18 cellular contexts compared by ENCODE assay signal in the genomic region with DNA sequence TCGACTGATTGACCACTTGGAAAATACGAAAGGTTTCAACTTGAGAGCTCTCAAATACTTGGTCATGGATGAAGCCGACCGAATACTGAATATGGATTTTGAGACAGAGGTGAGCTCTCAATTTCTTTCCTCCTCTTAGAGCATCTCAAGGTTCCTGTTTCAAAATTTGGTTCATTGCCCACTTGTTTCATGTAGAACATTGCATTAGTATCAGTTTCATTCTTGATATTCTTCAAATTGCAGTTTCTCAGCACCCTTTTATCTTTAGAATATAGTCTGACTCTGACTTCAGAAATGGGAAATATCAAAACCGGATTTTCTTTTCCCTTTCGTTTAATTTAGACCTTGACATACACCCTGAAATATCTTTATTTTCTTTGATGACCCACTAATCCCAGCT. TPM values are rescaled to one million over a fixed set of nuclear protein-coding genes. Genes with fewer than 3 reads are reported as not detected.
DNase-seq lines count a peak whose midpoint lies in the region; ATAC-seq and TF ChIP-seq lines count a peak whose summit lies in the region.
"Had no signal": no experiment of that assay in that cellular context is flagged by ENCODE, and none has a peak within 500 bp of the region (broad histone marks: within the 10 kb centered on the region; RNA-seq: fewer than 3 reads in every experiment).

No MANE protein-coding gene starts in this region.

- no peaks in the 10 kb centered on the region for H3K27me3 Mint-ChIP-seq in chondrocyte (ENCODE audit: low read depth)
- no peaks in the 10 kb centered on the region for H3K27me3 Mint-ChIP-seq in natural killer cell treated with Interleukin-12 subunit alpha and Interleukin-12 subunit beta and Interleukin-15 and Interleukin-18, amount 100 ng/mL, for 72 hours
- H3K27me3 Mint-ChIP-seq: central memory CD8-positive, alpha-beta T cell had no signal

- peaks cover 45% of the 10 kb centered on the region for H3K36me3 ChIP-seq in Panc1 (ENCODE audit: control insufficient read depth, insufficient read depth, low read length)

- CTCF ChIA-PET in Panc1 (lab: Charles Lee) = no interaction called here

- ATAC-seq in GM19463 (IDR thresholded peaks at IDR 0.05; ENCODE audit: unreplicated experiment) = peak; percentile 52
- peak; percentile 73 for ATAC-seq in HG02884 (IDR thresholded peaks at IDR 0.05; ENCODE audit: unreplicated experiment)
- ATAC-seq in Panc1 = no peak
- no peak for ATAC-seq in natural killer cell treated with Interleukin-12 subunit alpha and Interleukin-12 subunit beta and Interleukin-15 and Interleukin-18, amount 100 ng/mL, for 72 hours

- DNase-seq in GM13977 (ENCODE audit: low spot score) = peak; percentile 64
- DNase-seq in Panc1 (ENCODE audit: low read depth, low spot score) = no peak
- no peak for DNase-seq in chondrocyte (ENCODE audit: low spot score)
- DNase-seq in SIG-M5 (lab: John Stamatoyannopoulos, UW) = no peak
- DNase-seq in effector CD4-positive, alpha-beta T cell = no peak
- no peak for DNase-seq in natural killer cell treated with Interleukin-12 subunit alpha and Interleukin-12 subunit beta and Interleukin-15 and Interleukin-18, amount 100 ng/mL, for 72 hours (ENCODE audit: low spot score)
- DNase-seq: activated CD4-positive, alpha-beta T cell treated with anti-CD3 and anti-CD28 coated beads, Interleukin-2, amount 50 U/mL, for 48 hours; activated naive CD4-positive, alpha-beta T cell; AML-193; NCI-H345; Peyer's patch; stimulated activated CD4-positive, alpha-beta T cell treated with anti-CD3 and anti-CD28 coated beads, Interleukin-2, amount 100 ng/mL, for 24 hours; stimulated activated naive CD4-positive, alpha-beta T cell; T-helper 9 cell had no signal

- peaks cover 43% of the 10 kb centered on the region for H3K4me1 Mint-ChIP-seq in chondrocyte (ENCODE audit: low read depth)
- peaks cover 7 to 21% of the 10 kb centered on the region in 2 donors for H3K4me1 Mint-ChIP-seq in natural killer cell treated with Interleukin-12 subunit alpha and Interleukin-12 subunit beta and Interleukin-15 and Interleukin-18, amount 100 ng/mL, for 72 hours (ENCODE audit: low read depth in 2 of 2)

- no peak overlapping the region for H3K4me3 Mint-ChIP-seq in chondrocyte (ENCODE audit: unreplicated experiment)
- no peak overlapping the region for H3K4me3 Mint-ChIP-seq in natural killer cell treated with Interleukin-12 subunit alpha and Interleukin-12 subunit beta and Interleukin-15 and Interleukin-18, amount 100 ng/mL, for 72 hours
- H3K4me3 Mint-ChIP-seq: central memory CD8-positive, alpha-beta T cell had no signal

- intact Hi-C loops in Panc1 (cut with micrococcal nuclease; ENCODE audit: unreplicated experiment) = no loop called here

- H3K9me3 Mint-ChIP-seq in chondrocyte (ENCODE audit: low read depth) = no peaks in the 10 kb centered on the region
- H3K9me3 Mint-ChIP-seq in natural killer cell treated with Interleukin-12 subunit alpha and Interleukin-12 subunit beta and Interleukin-15 and Interleukin-18, amount 100 ng/mL, for 72 hours = no peaks in the 10 kb centered on the region
- H3K9me3 Mint-ChIP-seq: central memory CD8-positive, alpha-beta T cell had no signal

- BruUV-seq in Panc1 (replicated peaks; lab: Mats Ljungman, UMichigan) = TSS peak; percentile 1

- H3K27ac ChIP-seq in Panc1 (ENCODE audit: low read length) = peak overlapping the region; percentile 99
- H3K27ac ChIP-seq: Peyer's patch, prostate gland had no signal

- peaks cover 36% of the 10 kb centered on the region for H3K36me3 Mint-ChIP-seq in chondrocyte (ENCODE audit: low read depth)
- H3K36me3 Mint-ChIP-seq in natural killer cell treated with Interleukin-12 subunit alpha and Interleukin-12 subunit beta and Interleukin-15 and Interleukin-18, amount 100 ng/mL, for 72 hours = peaks cover 26% of the 10 kb centered on the region

- TF ChIP-seq CTCF in GM13977 (IDR thresholded peaks at IDR 0.05; ENCODE audit: extremely low read depth, insufficient read depth, missing control alignments) (no peak), Panc1 (IDR thresholded peaks at IDR 0.05) (no peak), chondrocyte (IDR thresholded peaks at IDR 0.05) (no peak)

- peaks cover 70% of the 10 kb centered on the region for H3K4me1 ChIP-seq in Panc1 (ENCODE audit: control insufficient read depth, insufficient read depth, low read length)

- POLR2A ChIA-PET in Panc1 (lab: Charles Lee) = interaction anchor here (1.0 kb wide), 1 partner anchor 20 kb away, joined by 4 read pairs; no protein-coding TSS in a partner anchor

- no peaks in the 10 kb centered on the region for H3K9me3 ChIP-seq in Panc1 (ENCODE audit: control insufficient read depth, insufficient read depth, low read depth, low read length)
- H3K9me3 ChIP-seq: Peyer's patch, prostate gland had no signal

- H3K27ac Mint-ChIP-seq in chondrocyte (ENCODE audit: unreplicated experiment) = no peak overlapping the region
- peak overlapping the region in 1 of 2 donors; percentile 51 for H3K27ac Mint-ChIP-seq in natural killer cell treated with Interleukin-12 subunit alpha and Interleukin-12 subunit beta and Interleukin-15 and Interleukin-18, amount 100 ng/mL, for 72 hours

- H3K27me3 ChIP-seq in Panc1 (ENCODE audit: control insufficient read depth, insufficient read depth, low read length) = no peaks in the 10 kb centered on the region
- H3K27me3 ChIP-seq: Peyer's patch had no signal

- in situ Hi-C loops in GM13977 (cut with MboI; ENCODE audit: low pct_unique_long_range_greater_than_20kb, low sequenced_read_pairs, unreplicated experiment) = no loop called here
- in situ Hi-C loops in Panc1 (cut with HindIII; ENCODE audit: low pct_unique_long_range_greater_than_20kb, low sequenced_read_pairs) = no loop called here

- no peak overlapping the region for H3K4me3 ChIP-seq in Panc1 (ENCODE audit: low read depth in 2 of 2, low read length in 2 of 2)
- H3K4me3 ChIP-seq: Peyer's patch, prostate gland had no signal

RNA-seq across cellular contexts. Expression of a gene that starts 8.8 kb away (rescaled TPM):
- 115 TPM for total RNA-seq in Panc1 (2021; ENCODE audit: unreplicated experiment)
- 51.5 TPM for polyA plus RNA-seq in Panc1 (2012; ENCODE audit: insufficient read length)
- 33.6 to 44.0 TPM (median 39.3 TPM) in 3 replicates for total RNA-seq in chondrocyte
- total RNA-seq in natural killer cell treated with Interleukin-12 subunit alpha and Interleukin-12 subunit beta and Interleukin-15 and Interleukin-18, amount 100 ng/mL, for 72 hours = 10 to 100 TPM; 79.2 to 81.3 TPM

RNA-seq across cellular contexts. Expression of a gene that starts 36.5 kb away (rescaled TPM):
- total RNA-seq in Panc1 (2021; ENCODE audit: unreplicated experiment) = 4.1 TPM
- 6.6 TPM for polyA plus RNA-seq in Panc1 (2012; ENCODE audit: insufficient read length)
- 4.2 to 8.1 TPM (median 7.1 TPM) in 3 replicates for total RNA-seq in chondrocyte
- 1 to 10 TPM in 1 of 2 donors, under 1 TPM in 1; 0.90 to 3.3 TPM for total RNA-seq in natural killer cell treated with Interleukin-12 subunit alpha and Interleukin-12 subunit beta and Interleukin-15 and Interleukin-18, amount 100 ng/mL, for 72 hours

Comparison
In these comparisons a context has a peak if more than half of its experiments do, and no peak if none do; other contexts are left out.
1. ATAC-seq: peak in GM19463 (single experiment) and HG02884 (single experiment); none in Panc1 (single experiment) and natural killer cell treated with Interleukin-12 subunit alpha and Interleukin-12 subunit beta and Interleukin-15 and Interleukin-18, amount 100 ng/mL, for 72 hours (0 of 2).